ENCODE assay signal across 11 cellular contexts in genomic region chr7:2260820-2261219, GRCh38. TPM values are rescaled to one million over a fixed set of nuclear protein-coding genes. Genes with fewer than 3 reads are reported as not detected.
DNase-seq lines count a peak whose midpoint lies in the region; ATAC-seq and TF ChIP-seq lines count a peak whose summit lies in the region.
"Had no signal": no experiment of that assay in that cellular context is flagged by ENCODE, and none has a peak within 500 bp of the region (broad histone marks: within the 10 kb centered on the region; RNA-seq: fewer than 3 reads in every experiment).

No MANE protein-coding gene starts in this region.

- WGBS in body of pancreas, 2 donors = 59 to 62% methylated on average over 5 of the region's 5 CpGs

- H3K4me3 Mint-ChIP-seq in stimulated activated memory B cell treated with anti-CD40 and anti-IgM and Interleukin-4, amounts not matched to agents 10 μg/mL and 1 μg/mL and 100 μg/mL, for 72 hours = peak overlapping the region; percentile 23
- no peak overlapping the region for H3K4me3 Mint-ChIP-seq in natural killer cell
- H3K4me3 Mint-ChIP-seq: neural crest cell had no signal

- peaks cover 0 to 7% of the 10 kb centered on the region in 2 donors for H3K36me3 ChIP-seq in body of pancreas (replicated peaks in 1 of 2; ENCODE audit: insufficient read depth in 1 of 2, low read depth in 2 of 2)

- H3K4me3 ChIP-seq in body of pancreas = no peak overlapping the region

- H3K9me3 ChIP-seq in body of pancreas = no peaks in the 10 kb centered on the region

- peak; percentile 4 for DNase-seq in DMS153 (lab: John Stamatoyannopoulos, UW)
- no peak for DNase-seq in DMS153 treated with DMSO at 0.1 percent for 48 hours (lab: John Stamatoyannopoulos, UW; ENCODE audit: unreplicated experiment)
- DNase-seq in NCI-H2107 treated with DMSO at 0.1 percent for 48 hours (lab: John Stamatoyannopoulos, UW; ENCODE audit: unreplicated experiment) = peak; percentile 80
- peak in 3 of 4 donors; percentile 30 to 56 (median 44) for DNase-seq in body of pancreas
- DNase-seq in natural killer cell = no peak
- no peak for DNase-seq in Kasumi-1 (lab: John Stamatoyannopoulos, UW)
- DNase-seq: NCI-H526 treated with DMSO at 0.1 percent for 48 hours; stimulated activated CD4-positive, alpha-beta T cell treated with anti-CD3 and anti-CD28 coated beads, Interleukin-2, amount 100 ng/mL, for 48 hours had no signal

- intact Hi-C loops in body of pancreas (cut with DNase I) = no loop called here
- intact Hi-C loops in natural killer cell (cut with micrococcal nuclease) = no loop called here

- H3K9me3 Mint-ChIP-seq in stimulated activated memory B cell treated with anti-CD40 and anti-IgM and Interleukin-4, amounts not matched to agents 10 μg/mL and 1 μg/mL and 100 μg/mL, for 72 hours = no peaks in the 10 kb centered on the region
- H3K9me3 Mint-ChIP-seq in natural killer cell = no peaks in the 10 kb centered on the region
- H3K9me3 Mint-ChIP-seq: neural crest cell had no signal

- H3K36me3 Mint-ChIP-seq in stimulated activated memory B cell treated with anti-CD40 and anti-IgM and Interleukin-4, amounts not matched to agents 10 μg/mL and 1 μg/mL and 100 μg/mL, for 72 hours = peaks cover 86% of the 10 kb centered on the region
- H3K36me3 Mint-ChIP-seq in natural killer cell = no peaks in the 10 kb centered on the region

- TF ChIP-seq CTCF in body of pancreas (IDR thresholded peaks at IDR 0.05) (no peak), natural killer cell (IDR thresholded peaks at IDR 0.05) (no peak)

- no peak for TF ChIP-seq POLR2A in body of pancreas (IDR thresholded peaks at IDR 0.05)

- ATAC-seq in body of pancreas (no peak), natural killer cell (no peak), HG02798 (IDR thresholded peaks at IDR 0.05; ENCODE audit: poor library complexity, unreplicated experiment) (no peak)
- no peak for ATAC-seq in stimulated activated memory B cell treated with anti-CD40 and anti-IgM and Interleukin-4, amounts not matched to agents 10 μg/mL and 1 μg/mL and 100 μg/mL, for 72 hours

- H3K27me3 ChIP-seq in body of pancreas = no peaks in the 10 kb centered on the region

- H3K4me1 ChIP-seq in body of pancreas = no peaks in the 10 kb centered on the region

- H3K27ac Mint-ChIP-seq in stimulated activated memory B cell treated with anti-CD40 and anti-IgM and Interleukin-4, amounts not matched to agents 10 μg/mL and 1 μg/mL and 100 μg/mL, for 72 hours = peak overlapping the region; percentile 96
- H3K27ac Mint-ChIP-seq in natural killer cell = no peak overlapping the region

- peaks cover 72% of the 10 kb centered on the region for H3K4me1 Mint-ChIP-seq in stimulated activated memory B cell treated with anti-CD40 and anti-IgM and Interleukin-4, amounts not matched to agents 10 μg/mL and 1 μg/mL and 100 μg/mL, for 72 hours
- peaks cover 12 to 28% of the 10 kb centered on the region in 2 donors for H3K4me1 Mint-ChIP-seq in natural killer cell
- H3K4me1 Mint-ChIP-seq: neural crest cell had no signal

- no peak overlapping the region for H3K27ac ChIP-seq in body of pancreas

- no peaks in the 10 kb centered on the region for H3K27me3 Mint-ChIP-seq in stimulated activated memory B cell treated with anti-CD40 and anti-IgM and Interleukin-4, amounts not matched to agents 10 μg/mL and 1 μg/mL and 100 μg/mL, for 72 hours
- H3K27me3 Mint-ChIP-seq in natural killer cell (ENCODE audit: low read depth in 2 of 2) = no peaks in the 10 kb centered on the region

RNA-seq across cellular contexts. Expression of gene NUDT1, which starts 18.8 kb away (rescaled TPM):
- 10 to 100 TPM in 1 of 2 donors, not detected in 1; 26.2 TPM for total RNA-seq in body of pancreas
- total RNA-seq in natural killer cell = 10 to 100 TPM; 17.9 to 19.2 (median 18.2) TPM

RNA-seq across cellular contexts. Expression of gene MRM2, which starts 18.8 kb away (rescaled TPM):
- total RNA-seq in body of pancreas (1 to 10 TPM; 7.6 to 8.8 TPM), natural killer cell (10 to 100 TPM in 2 of 3 donors, 1 to 10 TPM in 1; 7.9 to 12.0 (median 10.0) TPM)

RNA-seq across cellular contexts. Expression of gene MAD1L1, which starts 28.1 kb away (rescaled TPM):
- 10 to 100 TPM; 14.0 to 66.9 TPM for total RNA-seq in body of pancreas
- total RNA-seq in natural killer cell = 10 to 100 TPM; 53.6 to 81.2 (median 77.4) TPM

RNA-seq across cellular contexts. Expression of gene SNX8, which starts 53.4 kb away (rescaled TPM):
- 1 to 10 TPM; 5.3 to 6.2 TPM for total RNA-seq in body of pancreas
- total RNA-seq in natural killer cell = 10 to 100 TPM in 2 of 3 donors, 1 to 10 TPM in 1; 8.3 to 15.7 (median 12.6) TPM

Comparison
In these comparisons a context has a peak if more than half of its experiments do, and no peak if none do; other contexts are left out.
1. DNase-seq: peak in DMS153 (single experiment), NCI-H2107 treated with DMSO at 0.1 percent for 48 hours (single experiment) and body of pancreas (3 of 4); none in DMS153 treated with DMSO at 0.1 percent for 48 hours (single experiment), natural killer cell (single experiment) and Kasumi-1 (0 of 2).